Comparison of ENCODE assay signal across 12 cellular contexts in the genomic region with DNA sequence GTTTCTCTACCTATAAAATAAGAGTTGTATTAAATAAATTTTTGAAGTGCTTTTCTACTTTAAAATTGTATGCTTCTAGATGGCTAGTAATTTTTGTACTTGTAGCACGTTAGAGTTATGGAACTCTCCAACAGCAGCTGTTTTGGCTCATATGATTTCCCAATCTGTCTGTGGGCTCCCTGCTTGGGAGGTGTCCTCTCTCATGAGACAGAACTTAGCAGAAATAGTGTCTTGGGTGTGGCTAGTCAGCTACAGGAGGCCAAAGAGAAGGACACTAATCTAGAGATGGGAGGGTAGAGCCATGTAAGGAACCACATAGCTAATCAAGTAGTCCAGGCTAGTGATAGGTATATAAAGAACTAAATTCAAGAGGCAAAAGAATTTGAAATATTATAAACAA.
DNase-seq lines count a peak whose midpoint lies in the region; ATAC-seq and TF ChIP-seq lines count a peak whose summit lies in the region.
"Had no signal": no experiment of that assay in that cellular context is flagged by ENCODE, and none has a peak within 500 bp of the region (broad histone marks: within the 10 kb centered on the region; RNA-seq: fewer than 3 reads in every experiment).

No MANE protein-coding gene starts in this region.

- H3K9me3 ChIP-seq in lung (ENCODE audit: control insufficient read depth in 2 of 2, insufficient read depth in 1 of 2, low read length in 1 of 2) (no peaks in the 10 kb centered on the region), testis (no peaks in the 10 kb centered on the region)

- peak; percentile 94 to 97 for DNase-seq in NOMO-1 (lab: John Stamatoyannopoulos, UW; ENCODE audit: unreplicated experiment in 2 of 2)
- DNase-seq in lung (ENCODE audit: low spot score), result peak; percentile 49
- DNase-seq in testis, result peak; percentile 60
- no peak for DNase-seq in ecto neural progenitor cell (ENCODE audit: low spot score)
- DNase-seq in LoVo (ENCODE audit: low spot score), result no peak
- no peak for DNase-seq in RPMI8226
- DNase-seq: natural killer cell, NCI-H510A, small intestine, substantia nigra had no signal

- H3K27me3 ChIP-seq in lung (ENCODE audit: control insufficient read depth, insufficient read depth) (no peaks in the 10 kb centered on the region), testis (no peaks in the 10 kb centered on the region)

- ATAC-seq in lung (ENCODE audit: insufficient read depth, low FRiP score), result no peak
- ATAC-seq: natural killer cell had no signal

- H3K4me1 ChIP-seq in lung (ENCODE audit: control insufficient read depth in 2 of 2, insufficient read depth in 2 of 2, low read length in 2 of 2) (peaks cover 2 to 3% of the 10 kb centered on the region in 2 donors), testis (no peaks in the 10 kb centered on the region)

- intact Hi-C loops in dendritic cell treated with granulocyte-macrophage colony-stimulating factor and Interleukin-4, amounts not matched to agents 40 ng/mL and 50 ng/mL, for 4 days (cut with micrococcal nuclease), result no loop called here
- intact Hi-C loops in testis (cut with DNase I; ENCODE audit: low total_unique reads), result no loop called here

- no peak for TF ChIP-seq CTCF in lung (IDR thresholded peaks at IDR 0.05; ENCODE audit: control extremely low read depth, extremely low read depth)
- TF ChIP-seq CTCF in testis (IDR thresholded peaks at IDR 0.05), result no peak

- no peak for TF ChIP-seq POLR2A in testis (IDR thresholded peaks at IDR 0.05)

- peak overlapping the region; percentile 63 for H3K27ac Mint-ChIP-seq in dendritic cell treated with granulocyte-macrophage colony-stimulating factor and Interleukin-4, amounts not matched to agents 40 ng/mL and 50 ng/mL, for 4 days
- H3K27ac Mint-ChIP-seq: activated naive CD4-positive, alpha-beta T cell treated with anti-CD3 and anti-CD28 coated beads, Interleukin-2, amount 50 U/mL, for 24 hours; natural killer cell had no signal

- peaks cover 5% of the 10 kb centered on the region for H3K27me3 Mint-ChIP-seq in dendritic cell treated with granulocyte-macrophage colony-stimulating factor and Interleukin-4, amounts not matched to agents 40 ng/mL and 50 ng/mL, for 4 days

- 19 to 51% methylated on average over 1 of the region's 1 CpG for WGBS in lung, 2 donors
- WGBS in testis, 2 donors, result 50 to 82% methylated on average over 1 of the region's 1 CpG

- no peak overlapping the region for H3K4me3 Mint-ChIP-seq in dendritic cell treated with granulocyte-macrophage colony-stimulating factor and Interleukin-4, amounts not matched to agents 40 ng/mL and 50 ng/mL, for 4 days
- H3K4me3 Mint-ChIP-seq: activated naive CD4-positive, alpha-beta T cell treated with anti-CD3 and anti-CD28 coated beads, Interleukin-2, amount 50 U/mL, for 24 hours; natural killer cell had no signal

- no peaks in the 10 kb centered on the region for H3K36me3 Mint-ChIP-seq in dendritic cell treated with granulocyte-macrophage colony-stimulating factor and Interleukin-4, amounts not matched to agents 40 ng/mL and 50 ng/mL, for 4 days (ENCODE audit: low read depth)
- H3K36me3 Mint-ChIP-seq: activated naive CD4-positive, alpha-beta T cell treated with anti-CD3 and anti-CD28 coated beads, Interleukin-2, amount 50 U/mL, for 24 hours; natural killer cell had no signal

- H3K4me3 ChIP-seq in lung, result no peak overlapping the region
- no peak overlapping the region for H3K4me3 ChIP-seq in testis

- H3K36me3 ChIP-seq in lung (ENCODE audit: control insufficient read depth in 2 of 2, insufficient read depth in 2 of 2, low read length in 2 of 2), result no peaks in the 10 kb centered on the region
- H3K36me3 ChIP-seq in testis (ENCODE audit: low read depth, missing control alignments), result no peaks in the 10 kb centered on the region

- H3K4me1 Mint-ChIP-seq in dendritic cell treated with granulocyte-macrophage colony-stimulating factor and Interleukin-4, amounts not matched to agents 40 ng/mL and 50 ng/mL, for 4 days (ENCODE audit: low read depth), result peaks cover 57% of the 10 kb centered on the region
- H3K4me1 Mint-ChIP-seq: activated naive CD4-positive, alpha-beta T cell treated with anti-CD3 and anti-CD28 coated beads, Interleukin-2, amount 50 U/mL, for 24 hours had no signal

- no peaks in the 10 kb centered on the region for H3K9me3 Mint-ChIP-seq in dendritic cell treated with granulocyte-macrophage colony-stimulating factor and Interleukin-4, amounts not matched to agents 40 ng/mL and 50 ng/mL, for 4 days
- H3K9me3 Mint-ChIP-seq: activated naive CD4-positive, alpha-beta T cell treated with anti-CD3 and anti-CD28 coated beads, Interleukin-2, amount 50 U/mL, for 24 hours; natural killer cell had no signal

- H3K27ac ChIP-seq in lung (ENCODE audit: low read depth in 1 of 2, low read length in 1 of 2) (no peak overlapping the region), testis (peak overlapping the region in 1 of 2 donors; percentile 18)

Comparison
In these comparisons a context has a peak if more than half of its experiments do, and no peak if none do; other contexts are left out.
1. DNase-seq: peak in NOMO-1 (2 of 2), lung (single experiment) and testis (single experiment); none in ecto neural progenitor cell (single experiment), LoVo (single experiment) and RPMI8226 (single experiment).